1 cellular context compared by ENCODE assay signal in genomic region chr19:44071824-44072542, GRCh38.
TF ChIP-seq lines count a peak whose summit lies in the region.

TSS of gene ZNF284 (plus strand) at chr19:44072159. CDS start at chr19:44076390, 4,231 bp downstream.

TF ChIP-seq in HepG2, 621 proteins besides CTCF, POLR2A, EP300 and RAD21 (continued from another document and continues in another):
- no peak for TF ChIP-seq ZNF512B (CRISPR knock-in tag; IDR thresholded peaks at IDR 0.05; ENCODE audit: borderline replicate concordance)
- TF ChIP-seq PHF5A (CRISPR knock-in tag; IDR thresholded peaks at IDR 0.05; ENCODE audit: low read depth, unreplicated experiment), result peak; percentile 68
- TF ChIP-seq HMGXB3 (CRISPR knock-in tag; IDR thresholded peaks at IDR 0.05; ENCODE audit: borderline replicate concordance), result no peak
- TF ChIP-seq ZNF879 (CRISPR knock-in tag; IDR thresholded peaks at IDR 0.05), result no peak
- no peak for TF ChIP-seq HNF4G (IDR thresholded peaks at IDR 0.05; ENCODE audit: borderline replicate concordance, low read depth, low read length)
- no peak for TF ChIP-seq HNF4G (CRISPR knock-in tag; IDR thresholded peaks at IDR 0.05; ENCODE audit: borderline replicate concordance, low read depth)
- TF ChIP-seq ZNF121 (CRISPR knock-in tag; IDR thresholded peaks at IDR 0.05), result no peak
- TF ChIP-seq AGO2 (optimal IDR thresholded peaks at IDR 0.05; ENCODE audit: low read depth, low read length), result no peak
- TF ChIP-seq SSRP1 (CRISPR knock-in tag; IDR thresholded peaks at IDR 0.05), result no peak
- TF ChIP-seq TMF1 (CRISPR knock-in tag; IDR thresholded peaks at IDR 0.05; ENCODE audit: low read depth), result no peak
- TF ChIP-seq CERS6 (CRISPR knock-in tag; IDR thresholded peaks at IDR 0.05), result no peak
- peak; percentile 100 for TF ChIP-seq THAP11 (CRISPR knock-in tag; IDR thresholded peaks at IDR 0.05)
- TF ChIP-seq ZHX2 (IDR thresholded peaks at IDR 0.05; ENCODE audit: low read depth), result peak; percentile 71; the same call in 1 of the 2 replicates
- no peak for TF ChIP-seq ZHX2 (CRISPR knock-in tag; IDR thresholded peaks at IDR 0.05; ENCODE audit: borderline replicate concordance)
- no peak for TF ChIP-seq ZNF83 (CRISPR knock-in tag; IDR thresholded peaks at IDR 0.05; ENCODE audit: borderline replicate concordance)
- TF ChIP-seq ZSCAN29 (CRISPR knock-in tag; conservative IDR thresholded peaks at IDR 0.05), result no peak
- no peak for TF ChIP-seq KLF13 (CRISPR knock-in tag; IDR thresholded peaks at IDR 0.05)
- TF ChIP-seq JUNB (CRISPR knock-in tag; IDR thresholded peaks at IDR 0.05; ENCODE audit: borderline replicate concordance), result no peak
- peak; percentile 52; the same call in 1 of the 2 replicates for TF ChIP-seq GATAD2A (CRISPR knock-in tag; IDR thresholded peaks at IDR 0.05)
- TF ChIP-seq FOXK1 (CRISPR knock-in tag; IDR thresholded peaks at IDR 0.05; ENCODE audit: borderline replicate concordance, low read depth), result peak; percentile 47; the same call in 1 of the 2 replicates
- TF ChIP-seq ZNF275 (CRISPR knock-in tag; IDR thresholded peaks at IDR 0.05; ENCODE audit: borderline replicate concordance), result 0 out of 2 replicates have a peak, but pooled peaks have one; percentile 44
- TF ChIP-seq ZNF777 (CRISPR knock-in tag; IDR thresholded peaks at IDR 0.05), result no peak
- TF ChIP-seq ZNF704 (CRISPR knock-in tag; IDR thresholded peaks at IDR 0.05; ENCODE audit: borderline replicate concordance), result no peak
- no peak; the same call in none of the 2 replicates for TF ChIP-seq ZBTB38 (CRISPR knock-in tag; IDR thresholded peaks at IDR 0.05)
- TF ChIP-seq ZNF564 (CRISPR knock-in tag; IDR thresholded peaks at IDR 0.05), result 0 out of 2 replicates have a peak, but pooled peaks have one; percentile 29
- peak; percentile 98 for TF ChIP-seq CREM (IDR thresholded peaks at IDR 0.05)
- no peak for TF ChIP-seq CREM (CRISPR knock-in tag; IDR thresholded peaks at IDR 0.05)
- TF ChIP-seq ZNF331 (CRISPR knock-in tag; IDR thresholded peaks at IDR 0.05), result peak; percentile 36; the same call in 1 of the 2 replicates
- no peak for TF ChIP-seq HOXA9 (CRISPR knock-in tag; IDR thresholded peaks at IDR 0.05; ENCODE audit: borderline replicate concordance)
- no peak for TF ChIP-seq ZNF691 (CRISPR knock-in tag; IDR thresholded peaks at IDR 0.05; ENCODE audit: borderline replicate concordance, low read depth)
- TF ChIP-seq TBL1XR1 (IDR thresholded peaks at IDR 0.05; ENCODE audit: borderline replicate concordance, low read length, partially characterized antibody), result no peak
- TF ChIP-seq U2AF2 (IDR thresholded peaks at IDR 0.05; ENCODE audit: low read depth, low read length), result no peak
- TF ChIP-seq ATF7-NPFF (CRISPR knock-in tag; IDR thresholded peaks at IDR 0.05; ENCODE audit: low read depth), result no peak
- no peak for TF ChIP-seq DDIT3 (CRISPR knock-in tag; IDR thresholded peaks at IDR 0.05)
- TF ChIP-seq ZBTB10 (CRISPR knock-in tag; IDR thresholded peaks at IDR 0.05; ENCODE audit: borderline replicate concordance), result no peak
- no peak for TF ChIP-seq RFXANK (CRISPR knock-in tag; IDR thresholded peaks at IDR 0.05)
- no peak for TF ChIP-seq PRPF4 (IDR thresholded peaks at IDR 0.05; ENCODE audit: low read depth, low read length, poor library complexity, severe bottlenecking)
